1 cellular context compared by ENCODE assay signal in the genomic region with DNA sequence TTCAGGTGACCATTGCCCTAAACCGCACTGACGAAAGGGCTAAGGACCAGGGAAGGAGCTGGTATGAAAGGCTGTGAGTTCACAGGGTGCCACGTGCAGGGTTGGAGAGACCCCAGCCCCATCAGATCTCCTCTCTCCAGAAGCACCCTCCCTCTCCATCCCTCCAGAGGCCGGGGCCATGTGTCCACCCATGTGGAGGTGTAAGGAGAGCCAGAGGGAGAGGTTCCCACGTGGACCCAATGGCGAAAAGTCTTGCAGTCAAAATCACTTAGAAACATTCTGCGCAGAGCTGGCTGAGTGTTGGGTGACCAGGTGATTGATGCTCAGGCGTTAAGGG.
A peak's percentile ranks its signal among the peaks of the same experiment; 100 is the strongest.
TF ChIP-seq lines count a peak whose summit lies in the region.

No MANE protein-coding gene starts in this region.

TF ChIP-seq in HepG2, 621 proteins besides CTCF, POLR2A, EP300 and RAD21 (continued from another document):
- TF ChIP-seq, protein P1, sequence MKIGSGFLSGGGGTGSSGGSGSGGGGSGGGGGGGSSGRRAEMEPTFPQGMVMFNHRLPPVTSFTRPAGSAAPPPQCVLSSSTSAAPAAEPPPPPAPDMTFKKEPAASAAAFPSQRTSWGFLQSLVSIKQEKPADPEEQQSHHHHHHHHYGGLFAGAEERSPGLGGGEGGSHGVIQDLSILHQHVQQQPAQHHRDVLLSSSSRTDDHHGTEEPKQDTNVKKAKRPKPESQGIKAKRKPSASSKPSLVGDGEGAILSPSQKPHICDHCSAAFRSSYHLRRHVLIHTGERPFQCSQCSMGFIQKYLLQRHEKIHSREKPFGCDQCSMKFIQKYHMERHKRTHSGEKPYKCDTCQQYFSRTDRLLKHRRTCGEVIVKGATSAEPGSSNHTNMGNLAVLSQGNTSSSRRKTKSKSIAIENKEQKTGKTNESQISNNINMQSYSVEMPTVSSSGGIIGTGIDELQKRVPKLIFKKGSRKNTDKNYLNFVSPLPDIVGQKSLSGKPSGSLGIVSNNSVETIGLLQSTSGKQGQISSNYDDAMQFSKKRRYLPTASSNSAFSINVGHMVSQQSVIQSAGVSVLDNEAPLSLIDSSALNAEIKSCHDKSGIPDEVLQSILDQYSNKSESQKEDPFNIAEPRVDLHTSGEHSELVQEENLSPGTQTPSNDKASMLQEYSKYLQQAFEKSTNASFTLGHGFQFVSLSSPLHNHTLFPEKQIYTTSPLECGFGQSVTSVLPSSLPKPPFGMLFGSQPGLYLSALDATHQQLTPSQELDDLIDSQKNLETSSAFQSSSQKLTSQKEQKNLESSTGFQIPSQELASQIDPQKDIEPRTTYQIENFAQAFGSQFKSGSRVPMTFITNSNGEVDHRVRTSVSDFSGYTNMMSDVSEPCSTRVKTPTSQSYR (CRISPR knock-in tag; IDR thresholded peaks at IDR 0.05; ENCODE audit: borderline replicate concordance) = no peak
- TF ChIP-seq YEATS4 (CRISPR knock-in tag; IDR thresholded peaks at IDR 0.05; ENCODE audit: borderline replicate concordance) (0 out of 2 replicates have a peak, but pooled peaks have one; percentile 36), GRHL1 (CRISPR knock-in tag; conservative IDR thresholded peaks at IDR 0.05) (no peak), ZNF672 (CRISPR knock-in tag; IDR thresholded peaks at IDR 0.05) (no peak), TCF12 (IDR thresholded peaks at IDR 0.05) (no peak), TCF12 (CRISPR knock-in tag; IDR thresholded peaks at IDR 0.05) (no peak), ZNF670 (CRISPR knock-in tag; IDR thresholded peaks at IDR 0.05; ENCODE audit: borderline replicate concordance) (no peak), MNT (IDR thresholded peaks at IDR 0.05) (0 out of 2 replicates have a peak, but pooled peaks have one; percentile 45), TFDP1 (CRISPR knock-in tag; IDR thresholded peaks at IDR 0.05; ENCODE audit: borderline replicate concordance) (no peak)
TF ChIP-seq in HepG2: peak in this region for 3.
